Comparison of ENCODE assay signal across 10 cellular contexts in genomic region chr10:5575482-5576153, GRCh38. TPM values are rescaled to one million over a fixed set of nuclear protein-coding genes. Genes with fewer than 3 reads are reported as not detected.
A peak's percentile ranks its signal among the peaks of the same experiment; 100 is the strongest.
DNase-seq lines count a peak whose midpoint lies in the region; TF ChIP-seq lines count a peak whose summit lies in the region.
"Had no signal": no experiment of that assay in that cellular context is flagged by ENCODE, and none has a peak within 500 bp of the region (broad histone marks: within the 10 kb centered on the region; RNA-seq: fewer than 3 reads in every experiment).

No MANE protein-coding gene starts in this region.

- H3K9me3 Mint-ChIP-seq in HFFc6: no peaks in the 10 kb centered on the region

- no peak overlapping the region for H2BK12ac ChIP-seq in neuronal stem cell (ENCODE audit: low read length)

- TF ChIP-seq POLR2A in breast epithelium (IDR thresholded peaks at IDR 0.05): no peak

- H3K9me3 ChIP-seq in breast epithelium (peaks cover 0 to under 1% of the 10 kb centered on the region in 2 donors), neuronal stem cell (replicated peaks in 1 of 2; ENCODE audit: control insufficient read depth in 2 of 2, insufficient read depth in 1 of 2, low read depth in 1 of 2, low read length in 2 of 2) (no peaks in the 10 kb centered on the region)

- no peak overlapping the region for H2BK120ac ChIP-seq in neuronal stem cell (ENCODE audit: low read depth, low read length)

- H4K91ac ChIP-seq in neuronal stem cell (ENCODE audit: low read depth, low read length, poor library complexity): no peak overlapping the region

- H3K18ac ChIP-seq in neuronal stem cell (ENCODE audit: low read length): peak overlapping the region; percentile 72

- H4K8ac ChIP-seq in neuronal stem cell (ENCODE audit: low read depth, low read length): no peak overlapping the region

- WGBS in neuronal stem cell (ENCODE audit: extremely low coverage in 2 of 2, insufficient read length in 2 of 2, insufficient replicate concordance in 1 of 2), 2 donors: no CpG with 5 or more reads among the region's 23 CpGs

- H3K36me3 ChIP-seq in breast epithelium: no peaks in the 10 kb centered on the region
- H3K36me3 ChIP-seq in neuronal stem cell (replicated peaks in 1 of 2; ENCODE audit: control insufficient read depth in 2 of 2, insufficient read depth in 2 of 2, low read length in 2 of 2): no peaks in the 10 kb centered on the region

- intact Hi-C loops in breast epithelium (cut with DNase I; ENCODE audit: low total_unique reads): no loop called here

- no peak overlapping the region for H2BK5ac ChIP-seq in neuronal stem cell (ENCODE audit: low read length)

- peak overlapping the region; percentile 84 for H3K27ac Mint-ChIP-seq in HFFc6

- H3K27ac ChIP-seq in breast epithelium (peak overlapping the region; percentile 17 to 55), neuronal stem cell (replicated peaks; ENCODE audit: low read length) (no peak overlapping the region)

- peaks cover 45% of the 10 kb centered on the region for H3K4me1 Mint-ChIP-seq in HFFc6 (ENCODE audit: low read depth)

- no peaks in the 10 kb centered on the region; the same call in 1 of the 2 replicates for H3K27me3 Mint-ChIP-seq in HFFc6 (ENCODE audit: insufficient read depth)

- TF ChIP-seq CTCF in HFFc6 (IDR thresholded peaks at IDR 0.05): no peak
- TF ChIP-seq CTCF in breast epithelium (IDR thresholded peaks at IDR 0.05): no peak

- no peaks in the 10 kb centered on the region for H3K79me1 ChIP-seq in neuronal stem cell (ENCODE audit: low read depth, low read length)

- peak overlapping the region; percentile 41 for H2BK15ac ChIP-seq in neuronal stem cell (ENCODE audit: low read length)

- H3K4me3 Mint-ChIP-seq in HFFc6: peak overlapping the region; percentile 58; the same call in 1 of the 2 replicates

- no peak overlapping the region for H3K14ac ChIP-seq in neuronal stem cell (ENCODE audit: low read length)

- H2AFZ ChIP-seq in neuronal stem cell (ENCODE audit: low read length): peak overlapping the region; percentile 41

- DNase-seq in COLO668 (lab: John Stamatoyannopoulos, UW; ENCODE audit: unreplicated experiment) (peak; percentile 60), HFFc6 (peak; percentile 72), breast epithelium (ENCODE audit: low spot score in 2 of 2) (no peak), neuronal stem cell (ENCODE audit: low spot score) (no peak), glomerular visceral epithelial cell (ENCODE audit: extremely low spot score) (no peak), UCSD-AML1 (lab: John Stamatoyannopoulos, UW; ENCODE audit: unreplicated experiment) (no peak), GDM1 (lab: John Stamatoyannopoulos, UW) (no peak)
- DNase-seq: activated CD8-positive, alpha-beta memory T cell treated with anti-CD3 and anti-CD28 coated beads, Interleukin-2, amount 50 U/mL, for 48 hours; cortex of kidney; NCI-H1694 treated with DMSO at 0.1 percent for 48 hours had no signal

- H3K4me3 ChIP-seq in breast epithelium (peak overlapping the region in 1 of 3 donors; percentile 15), neuronal stem cell (ENCODE audit: low read length in 2 of 2) (no peak overlapping the region)

- no peak overlapping the region for H3K23ac ChIP-seq in neuronal stem cell (ENCODE audit: low read depth, low read length, poor library complexity)

- peaks cover 0 to 3% of the 10 kb centered on the region in 2 donors for H3K4me1 ChIP-seq in breast epithelium
- peaks cover 17 to 26% of the 10 kb centered on the region in 2 donors for H3K4me1 ChIP-seq in neuronal stem cell (ENCODE audit: control insufficient read depth in 2 of 2, insufficient read depth in 1 of 2, low read depth in 1 of 2, low read length in 2 of 2)

- no peak overlapping the region for H3K4ac ChIP-seq in neuronal stem cell (ENCODE audit: low read length)

- no peaks in the 10 kb centered on the region for H3K36me3 Mint-ChIP-seq in HFFc6 (ENCODE audit: low read depth)

- H2AK5ac ChIP-seq in neuronal stem cell (ENCODE audit: low read depth, low read length): peak overlapping the region; percentile 96

- H3K4me2 ChIP-seq in neuronal stem cell (ENCODE audit: insufficient read depth, low read length, poor library complexity, severe bottlenecking): no peak overlapping the region

- H3K27me3 ChIP-seq in breast epithelium (no peaks in the 10 kb centered on the region), neuronal stem cell (ENCODE audit: control insufficient read depth in 3 of 3, insufficient read depth in 3 of 3, low read depth in 1 of 3, low read length in 3 of 3) (no peaks in the 10 kb centered on the region)

- no peak overlapping the region for H3K9ac ChIP-seq in neuronal stem cell (ENCODE audit: low read depth, low read length, poor library complexity)

RNA-seq across cellular contexts. Expression of gene CALML3, which starts 50.9 kb away (rescaled TPM):
- not detected for total RNA-seq in HFFc6 (2021; fragmentation: NEBNext Ultra II Directional; extraction: Animal tissue kit (Norgen Biotek cat#: 25700))
- 10 to 100 TPM in 1 of 3 donors, 1 to 10 TPM in 1, not detected in 1; 3.6 to 13.5 TPM for total RNA-seq in breast epithelium
- polyA plus RNA-seq in neuronal stem cell (2013, experiment 1 of 2): not detected
- not detected for polyA plus RNA-seq in neuronal stem cell (2013, experiment 2 of 2)

Comparison
In these comparisons a context has a peak if more than half of its experiments do, and no peak if none do; other contexts are left out.
1. DNase-seq: peak in COLO668 (single experiment) and HFFc6 (single experiment); none in breast epithelium (0 of 2), neuronal stem cell (single experiment), glomerular visceral epithelial cell (single experiment), UCSD-AML1 (single experiment) and GDM1 (single experiment).